ENCODE assay signal across 14 cellular contexts in the genomic region with DNA sequence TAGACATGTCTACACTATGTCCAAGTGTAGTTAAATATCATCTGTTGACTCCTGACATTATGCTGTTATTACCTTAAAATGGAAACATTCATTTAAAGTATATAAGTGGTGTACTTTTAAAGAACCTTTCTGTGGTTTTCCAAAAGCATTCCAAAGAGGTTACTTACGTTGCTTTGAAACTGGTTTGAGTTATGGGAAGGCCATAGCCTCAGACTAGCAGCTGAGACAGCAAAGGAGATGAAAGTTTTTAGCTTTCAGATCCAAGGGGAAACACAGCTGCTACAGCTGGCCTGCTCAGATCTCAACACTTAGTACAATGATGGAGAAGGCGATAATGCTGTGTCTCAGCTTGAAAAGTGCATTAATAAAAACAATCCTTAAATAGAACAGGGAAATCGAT.
DNase-seq lines count a peak whose midpoint lies in the region; ATAC-seq and TF ChIP-seq lines count a peak whose summit lies in the region.
"Had no signal": no experiment of that assay in that cellular context is flagged by ENCODE, and none has a peak within 500 bp of the region (broad histone marks: within the 10 kb centered on the region; RNA-seq: fewer than 3 reads in every experiment).

No MANE protein-coding gene starts in this region.

- in situ Hi-C loops in IMR-90 (cut with MboI; ENCODE audit: low sequenced_read_pairs), result no loop called here

- BruUV-seq in IMR-90 (replicated peaks; lab: Mats Ljungman, UMichigan), result no TSS peak

- CTCF ChIA-PET in IMR-90 (lab: Yijun Ruan, JAX), result interaction anchor here (0.5 to 1.1 kb wide), 3 partner anchors 12 to 603 kb away, joined by 3 to 4 read pairs (median 4); no protein-coding TSS in a partner anchor

- H4K8ac ChIP-seq in IMR-90 (ENCODE audit: low read depth in 2 of 2, low read length in 2 of 2), result no peak overlapping the region

- peak overlapping the region; percentile 44; the same call in 1 of the 2 replicates for H3K14ac ChIP-seq in IMR-90 (replicated peaks; ENCODE audit: low read depth, low read length)

- H3K27me3 ChIP-seq in IMR-90 (ENCODE audit: control insufficient read depth, insufficient read depth, low read length) (no peaks in the 10 kb centered on the region), left lung (no peaks in the 10 kb centered on the region)
- H3K27me3 ChIP-seq: ascending aorta, Peyer's patch had no signal

- H3K9me1 ChIP-seq in IMR-90 (ENCODE audit: insufficient read depth, low read length), result 0 out of 2 replicates have a peak, but pooled peaks cover 3% of the 10 kb centered on the region

- no peak overlapping the region for H3K4me3 ChIP-seq in IMR-90 (ENCODE audit: insufficient read depth, low read depth, low read length)
- H3K4me3 ChIP-seq in left lung, result no peak overlapping the region
- H3K4me3 ChIP-seq: ascending aorta, Peyer's patch, skin epidermis had no signal

- TF ChIP-seq POLR2A in IMR-90 (IDR thresholded peaks at IDR 0.05; ENCODE audit: low read depth, low read length), result no peak

- DNase-seq in AG20443 (ENCODE audit: low spot score) (peak; percentile 32), IMR-90 (peak; percentile 89), brain pericyte (ENCODE audit: low read depth, low spot score) (peak; percentile 33), left lung (no peak), DMS153 treated with DMSO at 0.1 percent for 48 hours (lab: John Stamatoyannopoulos, UW; ENCODE audit: unreplicated experiment) (no peak), NCI-H2107 (lab: John Stamatoyannopoulos, UW) (no peak)
- no peak for DNase-seq in stimulated activated CD4-positive, alpha-beta T cell treated with anti-CD3 and anti-CD28 coated beads, Interleukin-12 subunit alpha, Interleukin-12 subunit beta, amount 100 ng/mL, for 4 hours
- DNase-seq: activated CD4-positive, alpha-beta T cell treated with anti-CD3 and anti-CD28 coated beads, Interleukin-2, amount 10 ng/mL, durations not matched to agents 7 days and 5 days; hippocampal formation; NCI-H1092; Peyer's patch had no signal

- H3K18ac ChIP-seq in IMR-90 (ENCODE audit: low read depth, low read length), result no peak overlapping the region

- peak; percentile 80 for ATAC-seq in IMR-90 (ENCODE audit: low read depth)
- peak; percentile 78 for ATAC-seq in left lung
- ATAC-seq in GM18517 (IDR thresholded peaks at IDR 0.05; ENCODE audit: unreplicated experiment), result no peak

- H2AK9ac ChIP-seq in IMR-90 (replicated peaks; ENCODE audit: low read depth, low read length, poor library complexity), result no peak overlapping the region

- no peak overlapping the region for H3K23ac ChIP-seq in IMR-90 (ENCODE audit: low read depth, low read length)

- TF ChIP-seq CTCF in IMR-90 (conservative IDR thresholded peaks at IDR 0.05; ENCODE audit: low read depth, low read length) (no peak), left lung (IDR thresholded peaks at IDR 0.05) (no peak)

- H2BK120ac ChIP-seq in IMR-90 (ENCODE audit: low read depth, low read length), result peak overlapping the region; percentile 9; the same call in 1 of the 2 replicates

- H3K9me3 ChIP-seq in IMR-90 (ENCODE audit: control insufficient read depth, insufficient read depth, low read length), result no peaks in the 10 kb centered on the region
- no peaks in the 10 kb centered on the region for H3K9me3 ChIP-seq in left lung
- H3K9me3 ChIP-seq: ascending aorta, Peyer's patch had no signal

- intact Hi-C loops in IMR-90 (cut with micrococcal nuclease) (loop anchor here (5.0 kb wide), 1 partner anchor 41 kb away; no protein-coding TSS in a partner anchor), left lung (cut with DNase I) (no loop called here)

- no peak overlapping the region for H2BK20ac ChIP-seq in IMR-90 (ENCODE audit: low read depth, low read length)

- no peak overlapping the region for H4K5ac ChIP-seq in IMR-90 (ENCODE audit: low read depth, low read length)

- H4K20me1 ChIP-seq in IMR-90 (ENCODE audit: insufficient read depth, low read length), result no peaks in the 10 kb centered on the region

- no peak overlapping the region for H3K27ac ChIP-seq in IMR-90 (ENCODE audit: insufficient read depth, low read length)
- peak overlapping the region in 1 of 2 donors; percentile 16 for H3K27ac ChIP-seq in left lung
- H3K27ac ChIP-seq: ascending aorta, Peyer's patch had no signal

- H2BK5ac ChIP-seq in IMR-90 (ENCODE audit: low read depth, low read length, poor library complexity, severe bottlenecking), result no peak overlapping the region

- H2AK5ac ChIP-seq in IMR-90 (ENCODE audit: low read depth, low read length), result no peak overlapping the region

- TF ChIP-seq RAD21 in IMR-90 (IDR thresholded peaks at IDR 0.05; ENCODE audit: low read length), result no peak

- dilution Hi-C loops in IMR-90 (cut with HindIII; ENCODE audit: low sequenced_read_pairs, unreplicated experiment), result no loop called here

- H4K91ac ChIP-seq in IMR-90 (ENCODE audit: insufficient read depth, low read depth, low read length), result no peak overlapping the region

- no peaks in the 10 kb centered on the region; a peak in 2 of 4 replicates for H3K79me1 ChIP-seq in IMR-90 (ENCODE audit: low read depth in 1 of 2, low read length in 2 of 2)

- H3K4me1 ChIP-seq in IMR-90 (ENCODE audit: control insufficient read depth, insufficient read depth, low read length), result peaks cover 2% of the 10 kb centered on the region; the same call in 1 of the 2 replicates
- no peaks in the 10 kb centered on the region for H3K4me1 ChIP-seq in left lung
- H3K4me1 ChIP-seq: Peyer's patch had no signal

- H3K4me2 ChIP-seq in IMR-90 (ENCODE audit: low read depth, low read length), result no peak overlapping the region

- no peak overlapping the region for H3K9ac ChIP-seq in IMR-90 (ENCODE audit: low read depth, low read length)

- POLR2A ChIA-PET in IMR-90 (lab: Charles Lee; ENCODE audit: unreplicated experiment), result no interaction called here

- H3K56ac ChIP-seq in IMR-90 (ENCODE audit: extremely low read depth, insufficient read depth, low read length), result no peak overlapping the region

- WGBS in IMR-90 (ENCODE audit: extremely low coverage in 2 of 2, insufficient read length in 1 of 2), 2 experiments, result no CpG with 5 or more reads among the region's 3 CpGs

- H3K4ac ChIP-seq in IMR-90 (ENCODE audit: low read depth, low read length), result no peak overlapping the region

- H2BK15ac ChIP-seq in IMR-90 (ENCODE audit: low read depth, low read length), result no peak overlapping the region

- H3K36me3 ChIP-seq in IMR-90 (ENCODE audit: control insufficient read depth, insufficient read depth, low read length), result no peaks in the 10 kb centered on the region
- no peaks in the 10 kb centered on the region for H3K36me3 ChIP-seq in left lung
- H3K36me3 ChIP-seq: ascending aorta, Peyer's patch had no signal

- H2AFZ ChIP-seq in IMR-90 (replicated peaks; ENCODE audit: low read length, poor library complexity), result no peak overlapping the region

TF ChIP-seq in IMR-90, 13 proteins besides CTCF, POLR2A, EP300 and RAD21:
- TF ChIP-seq FOS (IDR thresholded peaks at IDR 0.05; ENCODE audit: low read depth, low read length), result no peak
- TF ChIP-seq SMC3 (IDR thresholded peaks at IDR 0.05; ENCODE audit: low read depth, low read length), result no peak
- no peak for TF ChIP-seq CHD1 (IDR thresholded peaks at IDR 0.05; ENCODE audit: low read depth, low read length)
- TF ChIP-seq MAZ (IDR thresholded peaks at IDR 0.05; ENCODE audit: borderline replicate concordance, low read depth, low read length), result no peak
- TF ChIP-seq, protein P1, sequence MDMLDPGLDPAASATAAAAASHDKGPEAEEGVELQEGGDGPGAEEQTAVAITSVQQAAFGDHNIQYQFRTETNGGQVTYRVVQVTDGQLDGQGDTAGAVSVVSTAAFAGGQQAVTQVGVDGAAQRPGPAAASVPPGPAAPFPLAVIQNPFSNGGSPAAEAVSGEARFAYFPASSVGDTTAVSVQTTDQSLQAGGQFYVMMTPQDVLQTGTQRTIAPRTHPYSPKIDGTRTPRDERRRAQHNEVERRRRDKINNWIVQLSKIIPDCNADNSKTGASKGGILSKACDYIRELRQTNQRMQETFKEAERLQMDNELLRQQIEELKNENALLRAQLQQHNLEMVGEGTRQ (IDR thresholded peaks at IDR 0.05; ENCODE audit: low read depth, low read length), result no peak
- TF ChIP-seq BHLHE40 (IDR thresholded peaks at IDR 0.05; ENCODE audit: low read depth, low read length), result no peak
- TF ChIP-seq NFE2L2 (IDR thresholded peaks at IDR 0.05; ENCODE audit: low read depth, low read length), result no peak
- no peak for TF ChIP-seq RCOR1 (IDR thresholded peaks at IDR 0.05; ENCODE audit: insufficient replicate concordance, low read length)
- TF ChIP-seq, protein P2, sequence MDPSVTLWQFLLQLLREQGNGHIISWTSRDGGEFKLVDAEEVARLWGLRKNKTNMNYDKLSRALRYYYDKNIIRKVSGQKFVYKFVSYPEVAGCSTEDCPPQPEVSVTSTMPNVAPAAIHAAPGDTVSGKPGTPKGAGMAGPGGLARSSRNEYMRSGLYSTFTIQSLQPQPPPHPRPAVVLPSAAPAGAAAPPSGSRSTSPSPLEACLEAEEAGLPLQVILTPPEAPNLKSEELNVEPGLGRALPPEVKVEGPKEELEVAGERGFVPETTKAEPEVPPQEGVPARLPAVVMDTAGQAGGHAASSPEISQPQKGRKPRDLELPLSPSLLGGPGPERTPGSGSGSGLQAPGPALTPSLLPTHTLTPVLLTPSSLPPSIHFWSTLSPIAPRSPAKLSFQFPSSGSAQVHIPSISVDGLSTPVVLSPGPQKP (IDR thresholded peaks at IDR 0.05; ENCODE audit: borderline replicate concordance, low read depth, low read length), result no peak
- TF ChIP-seq MAFK (IDR thresholded peaks at IDR 0.05; ENCODE audit: low read depth, low read length), result no peak
- no peak for TF ChIP-seq RFX5 (IDR thresholded peaks at IDR 0.05; ENCODE audit: low read depth, low read length)
- no peak for TF ChIP-seq MXI1 (IDR thresholded peaks at IDR 0.05; ENCODE audit: borderline replicate concordance, low read depth, low read length)
- TF ChIP-seq CEBPB (IDR thresholded peaks at IDR 0.05; ENCODE audit: low read depth, low read length), result no peak

Comparison
In these comparisons a context has a peak if more than half of its experiments do, and no peak if none do; other contexts are left out.
1. DNase-seq: peak in AG20443 (single experiment), IMR-90 (single experiment) and brain pericyte (single experiment); none in left lung (0 of 2), DMS153 treated with DMSO at 0.1 percent for 48 hours (single experiment), stimulated activated CD4-positive, alpha-beta T cell treated with anti-CD3 and anti-CD28 coated beads, Interleukin-12 subunit alpha, Interleukin-12 subunit beta, amount 100 ng/mL, for 4 hours (single experiment) and NCI-H2107 (single experiment).